ENCODE assay signal across 8 cellular contexts in genomic region chr6:39088331-39088730, GRCh38. TPM values are rescaled to one million over a fixed set of nuclear protein-coding genes. Genes with fewer than 3 reads are reported as not detected.
DNase-seq lines count a peak whose midpoint lies in the region; ATAC-seq and TF ChIP-seq lines count a peak whose summit lies in the region.

No MANE protein-coding gene starts in this region.

- DNase-seq in stimulated activated CD4-positive, alpha-beta T cell treated with anti-CD3 and anti-CD28 coated beads, Interleukin-1b, Interleukin-23, amount 100 ng/mL, for 48 hours, result peak; percentile 22
- DNase-seq in stimulated activated CD4-positive, alpha-beta T cell treated with anti-CD3 and anti-CD28 coated beads, Interleukin-4, amount 100 ng/mL, for 4 hours, result no peak
- DNase-seq in SW480 (ENCODE audit: low spot score), result peak; percentile 13
- peak in 1 of 2 donors; percentile 55 for DNase-seq in heart right ventricle
- DNase-seq in sigmoid colon, result no peak
- DNase-seq in activated effector memory CD4-positive, alpha-beta T cell treated with Interleukin-2 at 50 U/mL for 16 hours, result no peak

- H3K27ac ChIP-seq in heart right ventricle, result no peak overlapping the region
- peak overlapping the region in 1 of 4 donors; percentile 24 for H3K27ac ChIP-seq in sigmoid colon

- intact Hi-C loops in heart right ventricle (cut with DNase I), result loop anchor here (2.0 to 10.0 kb wide), 5 partner anchors 114 to 224 kb away; partner anchors contain the start of gene KCNK17 (in 1 of the 10)
- intact Hi-C loops in sigmoid colon (cut with DNase I), result loop anchor here (5.0 kb wide), 1 partner anchor 214 kb away; no protein-coding TSS in a partner anchor

- H3K9me3 ChIP-seq in heart right ventricle (no peaks in the 10 kb centered on the region), sigmoid colon (no peaks in the 10 kb centered on the region)

- H3K4me1 ChIP-seq in heart right ventricle (peaks cover 0 to 16% (median 12%) of the 10 kb centered on the region in 9 donors), sigmoid colon (peaks cover 0 to 32% (median 21%) of the 10 kb centered on the region in 4 donors)

- no peaks in the 10 kb centered on the region for H3K36me3 ChIP-seq in heart right ventricle
- no peaks in the 10 kb centered on the region for H3K36me3 ChIP-seq in sigmoid colon

- TF ChIP-seq CTCF in heart right ventricle (IDR thresholded peaks at IDR 0.05) (peak in 7 of 9 donors; percentile 38 to 67 (median 61)), sigmoid colon (IDR thresholded peaks at IDR 0.05) (peak; percentile 10 to 55 (median 32))

- peaks cover 0 to 37% (median 3%) of the 10 kb centered on the region in 7 donors for H3K27me3 ChIP-seq in heart right ventricle
- no peaks in the 10 kb centered on the region for H3K27me3 ChIP-seq in sigmoid colon

- WGBS in heart right ventricle, 2 donors, result 5 to 6% methylated on average over 4 of the region's 4 CpGs
- 10 to 16% methylated on average over 4 of the region's 4 CpGs for WGBS in sigmoid colon, 2 donors

- TF ChIP-seq EP300 in sigmoid colon (IDR thresholded peaks at IDR 0.05), result no peak

- no peak for TF ChIP-seq POLR2A in sigmoid colon (IDR thresholded peaks at IDR 0.05)

- H3K4me3 ChIP-seq in heart right ventricle, result no peak overlapping the region
- no peak overlapping the region for H3K4me3 ChIP-seq in sigmoid colon

- ATAC-seq in heart right ventricle (peak; percentile 80 to 94 (median 89)), HG02884 (IDR thresholded peaks at IDR 0.05; ENCODE audit: unreplicated experiment) (no peak), GM21360 (IDR thresholded peaks at IDR 0.05; ENCODE audit: unreplicated experiment) (no peak)

RNA-seq across cellular contexts. Expression of gene SAYSD1, which starts 26.7 kb away (rescaled TPM):
- 10 to 100 TPM in 1 of 10 donors, 1 to 10 TPM in 9; 6.4 to 10.4 (median 8.9) TPM for total RNA-seq in heart right ventricle
- polyA plus RNA-seq in heart right ventricle, result 10 to 100 TPM in 1 of 2 donors, 1 to 10 TPM in 1; 7.3 to 11.5 TPM
- 10 to 100 TPM; 11.5 to 20.8 (median 18.9) TPM for total RNA-seq in sigmoid colon
- 10 to 100 TPM in 2 of 3 donors, 1 to 10 TPM in 1; 8.8 to 15.0 (median 13.9) TPM for polyA plus RNA-seq in sigmoid colon

RNA-seq across cellular contexts. Expression of gene GLP1R, which starts 39.8 kb away (rescaled TPM):
- 1 to 10 TPM in 8 of 10 donors, under 1 TPM in 2; 0.58 to 5.9 (median 2.0) TPM for total RNA-seq in heart right ventricle
- polyA plus RNA-seq in heart right ventricle, result 1 to 10 TPM in 1 of 2 donors, under 1 TPM in 1; 0.39 to 1.1 TPM
- under 1 TPM in 1 of 4 donors, not detected in 3; 0.14 TPM for total RNA-seq in sigmoid colon
- under 1 TPM in 1 of 3 donors, not detected in 2; 0.06 TPM for polyA plus RNA-seq in sigmoid colon

Comparison
In these comparisons a context has a peak if more than half of its experiments do, and no peak if none do; other contexts are left out.
1. DNase-seq: peak in stimulated activated CD4-positive, alpha-beta T cell treated with anti-CD3 and anti-CD28 coated beads, Interleukin-1b, Interleukin-23, amount 100 ng/mL, for 48 hours (single experiment) and SW480 (single experiment); none in stimulated activated CD4-positive, alpha-beta T cell treated with anti-CD3 and anti-CD28 coated beads, Interleukin-4, amount 100 ng/mL, for 4 hours (0 of 2), sigmoid colon (single experiment) and activated effector memory CD4-positive, alpha-beta T cell treated with Interleukin-2 at 50 U/mL for 16 hours (single experiment).
2. ATAC-seq: peak in heart right ventricle (8 of 8); none in HG02884 (single experiment) and GM21360 (single experiment).